Comparison of ENCODE assay signal across 30 cellular contexts in genomic region chr6:130204322-130204721, GRCh38. TPM values are rescaled to one million over a fixed set of nuclear protein-coding genes. Genes with fewer than 3 reads are reported as not detected.
"Had no signal": no experiment of that assay in that cellular context is flagged by ENCODE, and none has a peak within 500 bp of the region (broad histone marks: within the 10 kb centered on the region; RNA-seq: fewer than 3 reads in every experiment).

No MANE protein-coding gene starts in this region.

- H3K27me3 ChIP-seq: brain microvascular endothelial cell, right atrium auricular region, uterus had no signal

- H3K4me2 ChIP-seq: smooth muscle cell had no signal

- H3K4me3 ChIP-seq: right atrium auricular region, smooth muscle cell, uterus had no signal

- H3K4me1 ChIP-seq: right atrium auricular region, uterus had no signal

- H3K36me3 Mint-ChIP-seq: naive B cell; stimulated activated memory B cell treated with anti-CD40 and anti-IgM and Interleukin-4, amounts not matched to agents 10 μg/mL and 1 μg/mL and 100 μg/mL, for 72 hours; type B pancreatic cell had no signal

- H3K27ac ChIP-seq: brain microvascular endothelial cell, right atrium auricular region, uterus, VCaP had no signal

- H3K27ac Mint-ChIP-seq: stimulated activated memory B cell treated with anti-CD40 and anti-IgM and Interleukin-4, amounts not matched to agents 10 μg/mL and 1 μg/mL and 100 μg/mL, for 72 hours; stimulated activated naive CD8-positive, alpha-beta T cell treated with anti-CD3 and anti-CD28 coated beads, Interleukin-15, amount 100 ng/mL, for 72 hours; type B pancreatic cell had no signal

- H3K4me3 Mint-ChIP-seq: naive B cell; stimulated activated memory B cell treated with anti-CD40 and anti-IgM and Interleukin-4, amounts not matched to agents 10 μg/mL and 1 μg/mL and 100 μg/mL, for 72 hours; stimulated activated naive CD8-positive, alpha-beta T cell treated with anti-CD3 and anti-CD28 coated beads, Interleukin-15, amount 100 ng/mL, for 72 hours; type B pancreatic cell had no signal

- H3K27me3 Mint-ChIP-seq: naive B cell; stimulated activated memory B cell treated with anti-CD40 and anti-IgM and Interleukin-4, amounts not matched to agents 10 μg/mL and 1 μg/mL and 100 μg/mL, for 72 hours; stimulated activated naive CD8-positive, alpha-beta T cell treated with anti-CD3 and anti-CD28 coated beads, Interleukin-15, amount 100 ng/mL, for 72 hours; type B pancreatic cell had no signal

- H3K9me3 ChIP-seq: right atrium auricular region, uterus had no signal

- H3K36me3 ChIP-seq: brain microvascular endothelial cell, right atrium auricular region, uterus had no signal

- DNase-seq: activated CD4-positive, alpha-beta T cell treated with anti-CD3 and anti-CD28 coated beads for 4 hours; activated CD4-positive, alpha-beta T cell treated with anti-CD3 and anti-CD28 coated beads, Interleukin-2, amount 50 U/mL, for 48 hours; activated CD8-positive, alpha-beta memory T cell treated with anti-CD3 and anti-CD28 coated beads, Interleukin-2, amount 50 U/mL, for 4 hours; activated gamma-delta T cell; activated naive CD4-positive, alpha-beta T cell treated with anti-CD3 and anti-CD28 coated beads, Interleukin-2, amount 50 U/mL, for 16 hours; activated T-cell treated with anti-CD3 and anti-CD28 coated beads, Interleukin-2, amount 50 U/mL, for 1 hour; amniotic stem cell; brain microvascular endothelial cell; cortex of kidney; foreskin fibroblast; head of caudate nucleus; hippocampal formation; kidney; left colon; mammary epithelial cell; naive B cell; stimulated activated CD4-positive, alpha-beta T cell treated with anti-CD3 and anti-CD28 coated beads, Interleukin-1b, Interleukin-23, amount 100 ng/mL, for 48 hours; stimulated activated CD4-positive, alpha-beta T cell treated with anti-CD3 and anti-CD28 coated beads, Interleukin-4, amount 100 ng/mL, for 4 hours; stimulated activated CD8-positive, alpha-beta memory T cell treated with anti-CD3 and anti-CD28 coated beads, Interleukin-4, amount 100 ng/mL, for 48 hours; stimulated activated naive CD8-positive, alpha-beta T cell treated with anti-CD3 and anti-CD28 coated beads, Interleukin-15, amount 100 ng/mL, for 72 hours; substantia nigra; uterus had no signal

- ATAC-seq: esophagus mucosa; left colon; stimulated activated memory B cell treated with anti-CD40 and anti-IgM and Interleukin-4, amounts not matched to agents 10 μg/mL and 1 μg/mL and 100 μg/mL, for 72 hours; stimulated activated naive CD8-positive, alpha-beta T cell treated with anti-CD3 and anti-CD28 coated beads, Interleukin-15, amount 100 ng/mL, for 72 hours had no signal

- H3K9me3 Mint-ChIP-seq: stimulated activated naive CD8-positive, alpha-beta T cell treated with anti-CD3 and anti-CD28 coated beads, Interleukin-15, amount 100 ng/mL, for 72 hours; type B pancreatic cell had no signal

RNA-seq across cellular contexts. Expression of gene SAMD3, which starts 18.4 kb away (rescaled TPM):
- total RNA-seq: endothelial cell of umbilical vein, mammary epithelial cell, pulmonary artery endothelial cell had no signal
- polyA plus RNA-seq: endothelial cell of umbilical vein had no signal
